ENCODE assay signal across 14 cellular contexts in the genomic region with DNA sequence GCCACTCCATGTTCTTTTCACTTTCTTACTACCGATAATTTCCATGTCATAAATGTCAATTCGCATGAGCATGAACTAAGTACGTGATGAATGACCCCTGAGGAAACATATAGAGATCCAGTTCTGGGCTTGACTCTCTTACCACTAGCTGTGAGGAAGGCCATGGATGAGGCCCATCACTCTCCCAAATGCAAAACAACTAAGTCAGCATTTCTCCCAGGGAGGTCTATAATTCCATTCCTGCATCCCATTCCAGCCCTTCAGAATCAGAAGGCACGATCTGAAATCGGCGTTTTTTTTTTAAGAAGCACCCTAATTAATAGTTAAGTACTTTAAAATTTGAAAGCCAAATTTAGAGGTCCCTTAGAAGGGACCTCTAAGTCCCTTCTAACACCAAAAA.
"Had no signal": no experiment of that assay in that cellular context is flagged by ENCODE, and none has a peak within 500 bp of the region (broad histone marks: within the 10 kb centered on the region; RNA-seq: fewer than 3 reads in every experiment).

No MANE protein-coding gene starts in this region.

- H3K27me3 Mint-ChIP-seq: activated naive CD4-positive, alpha-beta T cell treated with anti-CD3 and anti-CD28 coated beads, Interleukin-2, amount 10 ng/mL, durations not matched to agents 7 days and 5 days; stimulated activated naive B cell treated with anti-CD40 and anti-IgM and Interleukin-4, amounts not matched to agents 10 μg/mL and 1 μg/mL and 100 μg/mL, for 72 hours had no signal

- DNase-seq: activated CD4-positive, alpha-beta T cell treated with anti-CD3 and anti-CD28 coated beads, Interleukin-2, amount 50 U/mL, for 4 hours; activated CD4-positive, CD25-positive, alpha-beta regulatory T cell treated with anti-CD3 and anti-CD28 coated beads, Interleukin-2, amount 50 U/mL, for 72 hours; activated naive CD4-positive, alpha-beta T cell treated with anti-CD3 and anti-CD28 coated beads, Interleukin-2, amount 10 ng/mL, durations not matched to agents 7 days and 5 days; activated T-cell treated with anti-CD3 and anti-CD28 coated beads, Interleukin-2, amount 50 U/mL, for 1 hour; naive B cell; stimulated activated CD4-positive, alpha-beta T cell treated with anti-CD3 and anti-CD28 coated beads, Interleukin-4, amount 100 ng/mL, for 1 hour; stimulated activated naive B cell treated with anti-CD40 and anti-IgM and Interleukin-4, amounts not matched to agents 10 μg/mL and 1 μg/mL and 100 μg/mL, for 72 hours; substantia nigra; SW 1271 had no signal

- H3K27ac Mint-ChIP-seq: activated naive CD4-positive, alpha-beta T cell treated with anti-CD3 and anti-CD28 coated beads, Interleukin-2, amount 10 ng/mL, durations not matched to agents 7 days and 5 days; neural progenitor cell; stimulated activated naive B cell treated with anti-CD40 and anti-IgM and Interleukin-4, amounts not matched to agents 10 μg/mL and 1 μg/mL and 100 μg/mL, for 72 hours; T-helper 2 cell treated with Interferon-gamma antibody and Interleukin-4, amounts not matched to agents 5 μg/mL and 100 μg/mL, for 36 hours had no signal

- H3K36me3 ChIP-seq: cardiac muscle cell, neural progenitor cell, ovary had no signal

- H3K9me3 Mint-ChIP-seq: activated naive CD4-positive, alpha-beta T cell treated with anti-CD3 and anti-CD28 coated beads, Interleukin-2, amount 10 ng/mL, durations not matched to agents 7 days and 5 days; naive B cell; neural progenitor cell; stimulated activated naive B cell treated with anti-CD40 and anti-IgM and Interleukin-4, amounts not matched to agents 10 μg/mL and 1 μg/mL and 100 μg/mL, for 72 hours had no signal

- H3K4me1 Mint-ChIP-seq: naive B cell, neural progenitor cell had no signal

- H3K27ac ChIP-seq: cardiac muscle cell, neural progenitor cell, ovary had no signal

- H3K27me3 ChIP-seq: cardiac muscle cell, neural progenitor cell, ovary had no signal

- H3K36me3 Mint-ChIP-seq: activated naive CD4-positive, alpha-beta T cell treated with anti-CD3 and anti-CD28 coated beads, Interleukin-2, amount 10 ng/mL, durations not matched to agents 7 days and 5 days; naive B cell; neural progenitor cell; stimulated activated naive B cell treated with anti-CD40 and anti-IgM and Interleukin-4, amounts not matched to agents 10 μg/mL and 1 μg/mL and 100 μg/mL, for 72 hours had no signal

- H3K9me3 ChIP-seq: ovary had no signal

- H3K4me3 Mint-ChIP-seq: activated naive CD4-positive, alpha-beta T cell treated with anti-CD3 and anti-CD28 coated beads, Interleukin-2, amount 10 ng/mL, durations not matched to agents 7 days and 5 days; naive B cell; neural progenitor cell; stimulated activated naive B cell treated with anti-CD40 and anti-IgM and Interleukin-4, amounts not matched to agents 10 μg/mL and 1 μg/mL and 100 μg/mL, for 72 hours; T-helper 2 cell treated with Interferon-gamma antibody and Interleukin-4, amounts not matched to agents 5 μg/mL and 100 μg/mL, for 36 hours had no signal

- H2AFZ ChIP-seq: neural progenitor cell had no signal

- H3K4me1 ChIP-seq: neural progenitor cell had no signal

- H3K4me3 ChIP-seq: cardiac muscle cell, lung, neural progenitor cell, ovary had no signal

- H3K4me2 ChIP-seq: neural progenitor cell had no signal
